6 cellular contexts compared by ENCODE assay signal in the genomic region with DNA sequence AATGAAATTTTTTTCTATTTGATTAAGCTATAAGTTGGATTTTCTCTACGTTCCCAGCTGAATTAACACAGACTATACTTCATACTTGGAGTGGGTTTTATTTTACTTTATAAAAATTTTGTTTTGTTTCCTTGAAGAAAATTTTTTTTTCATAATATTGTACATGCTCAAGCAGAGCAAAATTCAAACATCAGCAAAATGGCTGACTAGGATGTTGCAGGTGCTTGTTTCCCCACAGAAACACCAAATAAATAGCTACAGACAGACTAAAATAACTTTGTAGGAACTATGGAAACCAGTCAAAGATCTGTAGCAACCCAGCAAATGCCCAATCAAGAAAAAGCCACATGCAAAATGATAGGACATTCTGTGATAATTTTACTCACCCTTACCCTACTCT.
"Had no signal": no experiment of that assay in that cellular context is flagged by ENCODE, and none has a peak within 500 bp of the region (broad histone marks: within the 10 kb centered on the region; RNA-seq: fewer than 3 reads in every experiment).

No MANE protein-coding gene starts in this region.

- H3K27ac ChIP-seq: HL-60 had no signal

- DNase-seq: IMR-90, KBM-7, KG1 had no signal

- FAIRE-seq: HTR-8/SVneo, K562 had no signal

- ATAC-seq: K562 had no signal

- H3K4me3 ChIP-seq: K562 had no signal
